Comparison of ENCODE assay signal across 19 cellular contexts in the genomic region with DNA sequence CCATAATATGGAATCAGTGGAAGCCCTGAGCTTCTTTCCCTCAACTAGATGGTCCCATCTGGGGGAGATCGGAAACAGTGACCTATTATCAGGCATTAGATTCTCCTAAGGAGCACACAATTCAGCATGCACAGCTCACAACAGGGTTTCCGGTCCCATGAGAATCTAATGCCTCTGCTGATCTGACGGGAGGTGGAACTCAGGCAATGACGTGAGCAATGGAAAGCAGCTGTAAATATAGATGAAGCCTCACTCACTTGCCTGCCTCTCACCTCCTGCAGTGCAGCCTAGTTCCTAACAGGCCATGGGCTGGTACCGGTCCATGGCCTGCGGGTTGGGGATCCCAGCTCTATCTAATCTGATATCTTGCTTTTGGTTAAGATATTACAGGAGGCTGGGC.
A peak's percentile ranks its signal among the peaks of the same experiment; 100 is the strongest.
DNase-seq lines count a peak whose midpoint lies in the region; FAIRE-seq and TF ChIP-seq lines count a peak whose summit lies in the region.
"Had no signal": no experiment of that assay in that cellular context is flagged by ENCODE, and none has a peak within 500 bp of the region (broad histone marks: within the 10 kb centered on the region; RNA-seq: fewer than 3 reads in every experiment).

No MANE protein-coding gene starts in this region.

- no peak for FAIRE-seq in kidney (lab: Jason Lieb, UNC)
- FAIRE-seq: A549, G401.6, GM12892 had no signal

- H3K9ac ChIP-seq in kidney (ENCODE audit: low read length in 2 of 2), result no peak overlapping the region

- H3K36me3 ChIP-seq in kidney (ENCODE audit: control insufficient read depth in 1 of 2, insufficient read depth in 2 of 2, low read length in 2 of 2), result no peaks in the 10 kb centered on the region

- H3K27ac ChIP-seq in kidney (ENCODE audit: low read depth in 2 of 2, low read length in 2 of 2), result no peak overlapping the region
- H3K27ac ChIP-seq: 22Rv1, A549 had no signal

- H3K4me1 ChIP-seq in kidney (ENCODE audit: control insufficient read depth in 1 of 2, insufficient read depth in 1 of 2, low read depth in 1 of 2, low read length in 2 of 2), result no peaks in the 10 kb centered on the region
- H3K4me1 ChIP-seq: A549 had no signal

- TF ChIP-seq CTCF in kidney (IDR thresholded peaks at IDR 0.05; ENCODE audit: borderline replicate concordance, extremely low read depth, insufficient read depth), result no peak

- DNase-seq in A172 (ENCODE audit: low spot score), result peak; percentile 58
- peak; percentile 25 for DNase-seq in M059J (ENCODE audit: low read depth)
- peak; percentile 41 for DNase-seq in kidney
- no peak for DNase-seq in stimulated activated naive CD4-positive, alpha-beta T cell (lab: John Stamatoyannopoulos, UW)
- DNase-seq in NCI-H128 (lab: John Stamatoyannopoulos, UW; ENCODE audit: unreplicated experiment), result no peak
- DNase-seq in NCI-H1417 treated with DMSO at 0.1 percent for 48 hours (lab: John Stamatoyannopoulos, UW), result no peak
- DNase-seq: C1 segment of cervical spinal cord; Calu3; CD4-positive, alpha-beta memory T cell; COR-L47; DMS53; DMS79 treated with DMSO at 0.1 percent for 48 hours; GOT3; H7; HCEC 1CT had no signal

- H3K9me3 ChIP-seq in kidney (ENCODE audit: control insufficient read depth in 1 of 2, low read length in 2 of 2), result no peaks in the 10 kb centered on the region
- H3K9me3 ChIP-seq: A549 had no signal

- intact Hi-C loops in kidney (cut with DNase I), result no loop called here

- H3K4me3 ChIP-seq in kidney (ENCODE audit: low read length in 2 of 2), result no peak overlapping the region
- H3K4me3 ChIP-seq: A549 had no signal

Comparison
In these comparisons a context has a peak if more than half of its experiments do, and no peak if none do; other contexts are left out.
1. DNase-seq: peak in A172 (single experiment), M059J (single experiment) and kidney (single experiment); none in stimulated activated naive CD4-positive, alpha-beta T cell (0 of 6), NCI-H128 (single experiment) and NCI-H1417 treated with DMSO at 0.1 percent for 48 hours (single experiment).